Comparison of ENCODE assay signal across 1 cellular context in genomic region chr15:56758770-56759449, GRCh38.
TF ChIP-seq lines count a peak whose summit lies in the region.

No MANE protein-coding gene starts in this region.

TF ChIP-seq in HepG2, 621 proteins besides CTCF, POLR2A, EP300 and RAD21 (continued from another document):
- no peak for TF ChIP-seq ZNF563 (CRISPR knock-in tag; IDR thresholded peaks at IDR 0.05)
- no peak for TF ChIP-seq NCOR1 (IDR thresholded peaks at IDR 0.05; ENCODE audit: borderline replicate concordance, low read length)
- no peak for TF ChIP-seq KAT2B (IDR thresholded peaks at IDR 0.05; ENCODE audit: borderline replicate concordance, low read depth, low read length)
- TF ChIP-seq ZHX2 (IDR thresholded peaks at IDR 0.05; ENCODE audit: low read depth) = no peak
- TF ChIP-seq ZHX2 (CRISPR knock-in tag; IDR thresholded peaks at IDR 0.05; ENCODE audit: borderline replicate concordance) = no peak
- TF ChIP-seq MXD1 (CRISPR knock-in tag; IDR thresholded peaks at IDR 0.05) = no peak
- no peak for TF ChIP-seq ZBTB49 (CRISPR knock-in tag; IDR thresholded peaks at IDR 0.05; ENCODE audit: borderline replicate concordance)
- no peak for TF ChIP-seq ZKSCAN5 (CRISPR knock-in tag; IDR thresholded peaks at IDR 0.05)
- TF ChIP-seq HMG20A (CRISPR knock-in tag; IDR thresholded peaks at IDR 0.05; ENCODE audit: borderline replicate concordance) = no peak
- no peak for TF ChIP-seq REPIN1 (CRISPR knock-in tag; IDR thresholded peaks at IDR 0.05; ENCODE audit: borderline replicate concordance, low read depth)
- no peak for TF ChIP-seq HCFC1 (IDR thresholded peaks at IDR 0.05; ENCODE audit: low read depth, low read length)
